In genomic region chr4:36392916-36393315, GRCh38 we compare ENCODE assay signal across 23 cellular contexts.
"Had no signal": no experiment of that assay in that cellular context is flagged by ENCODE, and none has a peak within 500 bp of the region (broad histone marks: within the 10 kb centered on the region; RNA-seq: fewer than 3 reads in every experiment).

No MANE protein-coding gene starts in this region.

- H3K27me3 Mint-ChIP-seq: naive thymus-derived CD8-positive, alpha-beta T cell had no signal

- DNase-seq: activated CD4-positive, alpha-beta T cell treated with anti-CD3 and anti-CD28 coated beads for 1 hour; activated effector memory CD4-positive, alpha-beta T cell treated with Interleukin-2 at 50 U/mL for 16 hours; activated naive CD4-positive, alpha-beta T cell treated with anti-CD3 and anti-CD28 coated beads, Interleukin-2, amount 10 ng/mL, durations not matched to agents 7 days and 5 days; activated T-cell treated with anti-CD3 and anti-CD28 coated beads, Interleukin-2, amount 50 U/mL, for 48 hours; effector memory CD4-positive, alpha-beta T cell; hippocampal formation; left colon; lower lobe of right lung; naive thymus-derived CD8-positive, alpha-beta T cell; posterior cingulate gyrus; right lobe of liver; stimulated activated CD4-positive, alpha-beta T cell treated with anti-CD3 and anti-CD28 coated beads, Interleukin-2, amount 100 ng/mL, for 48 hours; stimulated activated CD8-positive, alpha-beta memory T cell treated with anti-CD3 and anti-CD28 coated beads, Interleukin-4, amount 100 ng/mL, for 48 hours; stimulated activated naive B cell treated with anti-CD40 and anti-IgM and Interleukin-4, amounts not matched to agents 10 μg/mL and 1 μg/mL and 100 μg/mL, for 72 hours; SW 1271; T-helper 2 cell; testis; trophoblast cell; uterus had no signal

- H3K36me3 Mint-ChIP-seq: activated naive CD4-positive, alpha-beta T cell treated with anti-CD3 and anti-CD28 coated beads, Interleukin-2, amount 10 ng/mL, durations not matched to agents 7 days and 5 days; naive thymus-derived CD8-positive, alpha-beta T cell; neural progenitor cell; stimulated activated naive B cell treated with anti-CD40 and anti-IgM and Interleukin-4, amounts not matched to agents 10 μg/mL and 1 μg/mL and 100 μg/mL, for 72 hours had no signal

- H3K27ac Mint-ChIP-seq: activated naive CD4-positive, alpha-beta T cell treated with anti-CD3 and anti-CD28 coated beads, Interleukin-2, amount 10 ng/mL, durations not matched to agents 7 days and 5 days; neural progenitor cell; stimulated activated naive B cell treated with anti-CD40 and anti-IgM and Interleukin-4, amounts not matched to agents 10 μg/mL and 1 μg/mL and 100 μg/mL, for 72 hours had no signal

- H3K4me3 Mint-ChIP-seq: activated naive CD4-positive, alpha-beta T cell treated with anti-CD3 and anti-CD28 coated beads, Interleukin-2, amount 10 ng/mL, durations not matched to agents 7 days and 5 days; central memory CD8-positive, alpha-beta T cell; naive thymus-derived CD8-positive, alpha-beta T cell; neural progenitor cell; stimulated activated naive B cell treated with anti-CD40 and anti-IgM and Interleukin-4, amounts not matched to agents 10 μg/mL and 1 μg/mL and 100 μg/mL, for 72 hours had no signal

- H3K9me3 Mint-ChIP-seq: activated naive CD4-positive, alpha-beta T cell treated with anti-CD3 and anti-CD28 coated beads, Interleukin-2, amount 10 ng/mL, durations not matched to agents 7 days and 5 days; central memory CD8-positive, alpha-beta T cell; naive thymus-derived CD8-positive, alpha-beta T cell; neural progenitor cell; stimulated activated naive B cell treated with anti-CD40 and anti-IgM and Interleukin-4, amounts not matched to agents 10 μg/mL and 1 μg/mL and 100 μg/mL, for 72 hours had no signal

- FAIRE-seq: colon, frontal cortex had no signal
